ENCODE assay signal across 18 cellular contexts in the genomic region with DNA sequence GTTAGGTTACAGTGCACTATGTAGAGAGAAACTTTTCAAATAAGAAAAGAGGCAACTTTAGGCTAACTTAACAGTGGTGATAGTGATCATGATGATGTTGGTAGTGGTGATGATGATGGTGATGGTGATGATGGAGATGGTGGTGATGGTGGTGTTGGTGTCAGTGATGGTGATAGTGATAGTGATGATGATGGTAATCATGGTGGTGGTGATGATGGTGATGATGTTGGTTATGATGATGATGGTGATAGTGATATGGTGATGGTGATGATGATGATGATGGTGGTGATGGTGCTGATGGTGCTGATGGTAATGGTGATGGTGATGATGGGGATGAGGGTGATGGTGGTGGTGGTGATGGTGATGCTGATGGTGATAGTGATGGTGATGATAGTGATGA.
DNase-seq lines count a peak whose midpoint lies in the region; ATAC-seq, FAIRE-seq and TF ChIP-seq lines count a peak whose summit lies in the region.
"Had no signal": no experiment of that assay in that cellular context is flagged by ENCODE, and none has a peak within 500 bp of the region (broad histone marks: within the 10 kb centered on the region; RNA-seq: fewer than 3 reads in every experiment).

No MANE protein-coding gene starts in this region.

- H3K36me3 ChIP-seq in K562 (ENCODE audit: control insufficient read depth, insufficient read depth, low read length) = no peaks in the 10 kb centered on the region
- H3K36me3 ChIP-seq in SJCRH30 = no peaks in the 10 kb centered on the region
- H3K36me3 ChIP-seq: HAP-1 had no signal

- no peak overlapping the region for H4K91ac ChIP-seq in H9 (ENCODE audit: insufficient read length, low read depth, low read length)

- no peaks in the 10 kb centered on the region for H3K23me2 ChIP-seq in H9 (ENCODE audit: insufficient read length, low read depth, low read length, poor library complexity, severe bottlenecking)

- H3K9me3 ChIP-seq in H9 (ENCODE audit: control insufficient read depth, low read depth, low read length) (no peaks in the 10 kb centered on the region), K562 (replicated peaks; ENCODE audit: control insufficient read depth, insufficient read depth, low read depth, low read length) (0 out of 2 replicates have a peak, but pooled peaks cover 4% of the 10 kb centered on the region), SJCRH30 (replicated peaks) (no peaks in the 10 kb centered on the region)
- H3K9me3 ChIP-seq: HAP-1 had no signal

- H4K5ac ChIP-seq in H9 (ENCODE audit: insufficient read length, low read depth, low read length) = no peak overlapping the region

- no peak overlapping the region for H3K18ac ChIP-seq in H9 (ENCODE audit: insufficient read length, low read depth, low read length)

- no peak overlapping the region for H2AK5ac ChIP-seq in H9 (ENCODE audit: insufficient read length, low read length)

- no peak for TF ChIP-seq POLR2A in K562 (conservative IDR thresholded peaks at IDR 0.05)

- H2BK20ac ChIP-seq in H9 (ENCODE audit: low read depth, low read length, poor library complexity, severe bottlenecking) = no peak overlapping the region

- no peak overlapping the region for H2BK15ac ChIP-seq in H9 (ENCODE audit: low read depth, low read length)

- H3K4me3 ChIP-seq in K562 (no peak overlapping the region), SJCRH30 (no peak overlapping the region)
- H3K4me3 ChIP-seq: GM12878, GM23248, HAP-1 had no signal

- H3K9me3 Mint-ChIP-seq in H9 (peaks cover 5 to 8% of the 10 kb centered on the region in 2 experiments; a peak in 4 of 5 replicates), immature natural killer cell (peaks cover 4 to 7% (median 5%) of the 10 kb centered on the region in 6 donors), type B pancreatic cell (peaks cover 6% of the 10 kb centered on the region)

- ATAC-seq in K562 (no peak), GM21619 (IDR thresholded peaks at IDR 0.05; ENCODE audit: unreplicated experiment) (no peak), GM19395 (IDR thresholded peaks at IDR 0.05; ENCODE audit: unreplicated experiment) (no peak)
- ATAC-seq: GM12878 had no signal

- H3K4me3 Mint-ChIP-seq in H9 (no peak overlapping the region), immature natural killer cell (peak overlapping the region in 3 of 5 donors; percentile 5 to 62 (median 10)), type B pancreatic cell (no peak overlapping the region)
- H3K4me3 Mint-ChIP-seq: B cell; CD4-positive, alpha-beta T cell; HFFc6 had no signal

- no peak overlapping the region for H2BK120ac ChIP-seq in H9 (ENCODE audit: low read depth, low read length, poor library complexity, severe bottlenecking)

- H3K27me3 Mint-ChIP-seq in H9 (ENCODE audit: low read depth) (peaks cover 17% of the 10 kb centered on the region), immature natural killer cell (ENCODE audit: low read depth in 3 of 3) (peaks cover 23 to 45% (median 24%) of the 10 kb centered on the region in 3 donors), type B pancreatic cell (peaks cover 10% of the 10 kb centered on the region)
- H3K27me3 Mint-ChIP-seq: B cell; CD4-positive, alpha-beta T cell had no signal

- no peak overlapping the region for H2BK12ac ChIP-seq in H9 (ENCODE audit: insufficient read length, low read depth, low read length)

- POLR2A ChIA-PET in K562 (lab: Yijun Ruan, JAX) = no interaction called here

- no peak for TF ChIP-seq EP300 in K562 (IDR thresholded peaks at IDR 0.05; ENCODE audit: low read length)

- no peak for TF ChIP-seq RAD21 in K562 (CRISPR knock-in tag; conservative IDR thresholded peaks at IDR 0.05 in 1 of 2, IDR thresholded peaks at IDR 0.05 in 1 of 2)

- H3K36me3 Mint-ChIP-seq in H9 (ENCODE audit: insufficient read depth in 1 of 3, low read depth in 3 of 3) (peaks cover 0 to 5% (median 3%) of the 10 kb centered on the region in 3 experiments; a peak in 5 of 7 replicates), immature natural killer cell (peaks cover 4 to 8% (median 4%) of the 10 kb centered on the region in 3 donors), type B pancreatic cell (no peaks in the 10 kb centered on the region)

- no peak for FAIRE-seq in K562 (lab: Jason Lieb, UNC)
- FAIRE-seq: A204.1, GM12878 had no signal

- H3K4me1 Mint-ChIP-seq in H9 (no peaks in the 10 kb centered on the region), immature natural killer cell (peaks cover 44 to 51% of the 10 kb centered on the region in 2 donors), type B pancreatic cell (ENCODE audit: unreplicated experiment) (peaks cover 4% of the 10 kb centered on the region)
- H3K4me1 Mint-ChIP-seq: B cell had no signal

- no peak overlapping the region for H3K56ac ChIP-seq in H9 (ENCODE audit: insufficient read length, low read depth, low read length)

- no TSS peak for BruUV-seq in K562 (replicated peaks; lab: Mats Ljungman, UMichigan)

- peak overlapping the region; percentile 7 for H4K8ac ChIP-seq in H9 (replicated peaks; ENCODE audit: insufficient read length, low read depth, low read length)

- in situ Hi-C loops in K562 (cut with MboI) = no loop called here

- no peaks in the 10 kb centered on the region for H3K9me1 ChIP-seq in K562 (ENCODE audit: control insufficient read depth, insufficient read depth, low read length)

- H2BK5ac ChIP-seq in H9 (ENCODE audit: insufficient read length, low read length) = no peak overlapping the region

- H3K79me1 ChIP-seq in H9 (ENCODE audit: insufficient read depth, low read depth, low read length, poor library complexity, severe bottlenecking) = no peaks in the 10 kb centered on the region

- H3K14ac ChIP-seq in H9 (ENCODE audit: insufficient read depth, low read length) = no peak overlapping the region

- H3K79me2 ChIP-seq in H9 (ENCODE audit: insufficient read depth, low read length) (no peaks in the 10 kb centered on the region), K562 (ENCODE audit: control insufficient read depth, insufficient read depth, low read length) (no peaks in the 10 kb centered on the region)

- H3K4me2 ChIP-seq in H9 (ENCODE audit: insufficient read depth, insufficient read length, low read length) (no peak overlapping the region), K562 (ENCODE audit: insufficient read depth, low read length) (no peak overlapping the region)

- CTCF ChIA-PET in K562 (lab: Yijun Ruan, JAX; ENCODE audit: low intra/inter-chr PET ratio) = no interaction called here

- no peak overlapping the region for H3K23ac ChIP-seq in H9 (ENCODE audit: insufficient read length, low read depth, low read length)

- TF ChIP-seq CTCF in H9 (conservative IDR thresholded peaks at IDR 0.05) (no peak), K562 (IDR thresholded peaks at IDR 0.05 in 2 of 3, conservative IDR thresholded peaks at IDR 0.05 in 1 of 3; ENCODE audit: insufficient read depth in 2 of 3, low read depth in 1 of 3, low read length in 3 of 3) (no peak), type B pancreatic cell (conservative IDR thresholded peaks at IDR 0.05) (no peak)

- H3T11ph ChIP-seq in H9 (ENCODE audit: low read length) = no peak overlapping the region

- no peaks in the 10 kb centered on the region for H4K20me1 ChIP-seq in H9 (ENCODE audit: control insufficient read depth, insufficient read depth, insufficient read length)
- H4K20me1 ChIP-seq in K562 (replicated peaks; ENCODE audit: control insufficient read depth, insufficient read depth, low read length) = peaks cover 4% of the 10 kb centered on the region; the same call in 1 of the 2 replicates

- no peak overlapping the region for H3K27ac Mint-ChIP-seq in H9
- H3K27ac Mint-ChIP-seq in immature natural killer cell = peak overlapping the region; percentile 48 to 93 (median 82)
- H3K27ac Mint-ChIP-seq in type B pancreatic cell = no peak overlapping the region
- H3K27ac Mint-ChIP-seq: B cell; CD4-positive, alpha-beta T cell; HFFc6 had no signal

- intact Hi-C loops in K562 (cut with micrococcal nuclease) = no loop called here

- DNase-seq in H9 = no peak
- DNase-seq in K562 (ENCODE audit: extremely low read depth in 1 of 4, low spot score in 3 of 4) = no peak
- DNase-seq in immature natural killer cell = peak in 2 of 3 donors; percentile 17 to 20
- DNase-seq in type B pancreatic cell (ENCODE audit: extremely low spot score, unreplicated experiment) = peak; percentile 2
- no peak for DNase-seq in SJCRH30
- DNase-seq in NCI-H1105 (lab: John Stamatoyannopoulos, UW) = no peak
- DNase-seq: C1 segment of cervical spinal cord; CD4-positive, alpha-beta T cell; DMS79; GM23248; HFFc6; KG1 had no signal

- H3K9ac ChIP-seq in H9 (ENCODE audit: extremely low read depth, insufficient read length, low read length) = no peak overlapping the region
- H3K9ac ChIP-seq in K562 (ENCODE audit: insufficient read depth in 1 of 2, low read depth in 2 of 2, low read length in 2 of 2) = no peak overlapping the region
- H3K9ac ChIP-seq: GM23248 had no signal

- no peaks in the 10 kb centered on the region for H3K4me1 ChIP-seq in H9 (ENCODE audit: insufficient read depth, low read length)
- peaks cover 0 to 4% of the 10 kb centered on the region in 2 experiments; a peak in 1 of 5 replicates for H3K4me1 ChIP-seq in K562 (replicated peaks in 1 of 2; ENCODE audit: control insufficient read depth in 2 of 2, insufficient read depth in 2 of 2, low read length in 2 of 2)
- no peaks in the 10 kb centered on the region for H3K4me1 ChIP-seq in SJCRH30
- H3K4me1 ChIP-seq: HAP-1 had no signal

- no peak overlapping the region for H2AFZ ChIP-seq in H9 (ENCODE audit: low read length)
- no peak overlapping the region for H2AFZ ChIP-seq in K562 (ENCODE audit: low read depth, low read length)
- H2AFZ ChIP-seq: GM23248 had no signal

- H3K27me3 ChIP-seq in H9 (ENCODE audit: insufficient read depth, low read length) (no peaks in the 10 kb centered on the region), K562 (ENCODE audit: control insufficient read depth in 2 of 2, insufficient read depth in 2 of 2, low read length in 2 of 2) (peaks cover 13 to 42% of the 10 kb centered on the region in 2 experiments; a peak in 4 of 5 replicates), SJCRH30 (no peaks in the 10 kb centered on the region; the same call in 1 of the 2 replicates)

- H3K27ac ChIP-seq in H9 (ENCODE audit: insufficient read length, low read depth, low read length) = no peak overlapping the region
- no peak overlapping the region for H3K27ac ChIP-seq in K562 (ENCODE audit: extremely low read depth, low read depth, low read length)
- no peak overlapping the region for H3K27ac ChIP-seq in SJCRH30
- H3K27ac ChIP-seq: GM23248 had no signal

- H3K4ac ChIP-seq in H9 (ENCODE audit: low read depth, low read length) = no peak overlapping the region

TF ChIP-seq in K562, 482 proteins besides CTCF, POLR2A, EP300 and RAD21:
- TF ChIP-seq RNF2 (IDR thresholded peaks at IDR 0.05) (no peak), TSC22D4 (tag; IDR thresholded peaks at IDR 0.05) (0 out of 2 replicates have a peak, but pooled peaks have one; percentile 57)

Comparison
In these comparisons a context has a peak if more than half of its experiments do, and no peak if none do; other contexts are left out.
1. DNase-seq: peak in immature natural killer cell (2 of 3) and type B pancreatic cell (single experiment); none in H9 (single experiment), K562 (0 of 4), SJCRH30 (0 of 2) and NCI-H1105 (single experiment).
2. H3K27ac Mint-ChIP-seq: peak in immature natural killer cell (6 of 6); none in H9 (0 of 3) and type B pancreatic cell (single experiment).
3. H3K4me3 Mint-ChIP-seq: peak in immature natural killer cell (3 of 5); none in H9 (0 of 2) and type B pancreatic cell (single experiment).